ENCODE assay signal across 8 cellular contexts in the genomic region with DNA sequence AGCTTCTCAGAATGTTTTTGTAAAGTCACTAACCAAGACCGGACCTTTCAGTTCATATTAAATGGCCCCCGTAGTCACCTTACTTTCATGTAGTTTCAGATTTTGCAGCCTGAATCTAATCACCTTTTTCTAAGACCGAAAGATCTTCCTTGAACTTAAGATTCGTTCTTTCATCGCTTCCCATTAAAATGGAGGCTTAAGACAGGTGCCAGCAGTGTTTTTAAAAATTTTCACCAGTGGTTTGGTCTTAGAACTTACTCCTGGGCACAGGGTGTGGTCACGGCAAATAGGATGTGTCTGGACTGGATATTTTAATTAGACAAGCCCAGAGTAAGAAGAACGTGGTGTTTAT. TPM values are rescaled to one million over a fixed set of nuclear protein-coding genes. Genes with fewer than 3 reads are reported as not detected.
DNase-seq lines count a peak whose midpoint lies in the region; ATAC-seq and TF ChIP-seq lines count a peak whose summit lies in the region.

No MANE protein-coding gene starts in this region.

- H3K4me3 ChIP-seq in BJ (ENCODE audit: low read depth, low read length): peak overlapping the region; percentile 90
- peak overlapping the region; percentile 92 for H3K4me3 ChIP-seq in LNCaP clone FGC (ENCODE audit: low read depth, low read length)
- H3K4me3 ChIP-seq in uterus: peak overlapping the region; percentile 68 to 87

- H3K27ac ChIP-seq in caudate nucleus (ENCODE audit: low read depth, low read length) (peak overlapping the region; percentile 95), uterus (peak overlapping the region; percentile 95 to 100)

- TF ChIP-seq POLR2A in uterus (IDR thresholded peaks at IDR 0.05): no peak

- H3K27me3 ChIP-seq in BJ (ENCODE audit: control insufficient read depth, insufficient read depth, low read length) (no peaks in the 10 kb centered on the region), uterus (no peaks in the 10 kb centered on the region)

- H3K36me3 ChIP-seq in BJ (ENCODE audit: control insufficient read depth, insufficient read depth, low read length): peaks cover 16% of the 10 kb centered on the region
- no peaks in the 10 kb centered on the region for H3K36me3 ChIP-seq in uterus

- DNase-seq in BJ (ENCODE audit: low read depth): no peak
- no peak for DNase-seq in LNCaP clone FGC (ENCODE audit: low read depth)
- no peak for DNase-seq in caudate nucleus (lab: John Stamatoyannopoulos, UW)
- peak; percentile 34 for DNase-seq in medulla oblongata (ENCODE audit: extremely low spot score)
- no peak for DNase-seq in uterus
- no peak for DNase-seq in GM10248 (ENCODE audit: extremely low spot score)
- DNase-seq in NCI-H446 treated with DMSO at 0.1 percent for 48 hours (lab: John Stamatoyannopoulos, UW): no peak

- intact Hi-C loops in uterus (cut with DNase I; ENCODE audit: low total_unique reads): no loop called here

- peaks cover 3 to 5% of the 10 kb centered on the region in 2 donors for H3K4me1 ChIP-seq in uterus

- TF ChIP-seq CTCF in BJ (IDR thresholded peaks at IDR 0.05; ENCODE audit: insufficient read depth, low read depth, low read length): no peak
- TF ChIP-seq CTCF in LNCaP clone FGC (IDR thresholded peaks at IDR 0.05; ENCODE audit: control insufficient read depth, extremely low read depth, insufficient read depth): no peak
- no peak for TF ChIP-seq CTCF in uterus (IDR thresholded peaks at IDR 0.05)
- no peak for TF ChIP-seq CTCF in GM10248 (IDR thresholded peaks at IDR 0.05; ENCODE audit: control extremely low read depth, extremely low read depth, low read depth, missing control alignments)

- CTCF ChIA-PET in BJ (lab: Yijun Ruan, JAX): interaction anchor here (0.9 to 1.0 kb wide), 2 partner anchors 20 to 84 kb away, joined by 3 read pairs; a partner anchor contains a TSS
- CTCF ChIA-PET in GM10248 (lab: Yijun Ruan, JAX): no interaction called here

- H3K9me3 ChIP-seq in uterus: no peaks in the 10 kb centered on the region

- ATAC-seq in GM19328 (IDR thresholded peaks at IDR 0.05; ENCODE audit: unreplicated experiment): no peak

- POLR2A ChIA-PET in BJ (lab: Charles Lee): no interaction called here
- POLR2A ChIA-PET in GM10248 (lab: Yijun Ruan, JAX): interaction anchor here (0.9 to 7.3 kb wide), 3 partner anchors 14 to 171 kb away, joined by 4 to 108 read pairs (median 5); a partner anchor contains a TSS

RNA-seq across cellular contexts. Expression of a gene that starts 0.6 kb away (rescaled TPM):
- 177 and 292 TPM in 2 replicates for polyA plus RNA-seq in BJ (2011; rRNA removed)
- polyA minus RNA-seq in BJ (2011; rRNA and poly(A)+ RNA removed): 91.0 and 134 TPM in 2 replicates
- total RNA-seq in uterus: 100 to 1,000 TPM in 3 of 4 donors, 10 to 100 TPM in 1; 98.8 to 239 (median 179) TPM

RNA-seq across cellular contexts. Expression of a gene that starts 47.5 kb away (rescaled TPM):
- polyA plus RNA-seq in BJ (2011; rRNA removed): 22.1 and 37.3 TPM in 2 replicates
- polyA minus RNA-seq in BJ (2011; rRNA and poly(A)+ RNA removed): 15.0 and 19.1 TPM in 2 replicates
- 10 to 100 TPM; 10.6 to 30.0 (median 20.5) TPM for total RNA-seq in uterus
